ENCODE assay signal across 1 cellular context in the genomic region with DNA sequence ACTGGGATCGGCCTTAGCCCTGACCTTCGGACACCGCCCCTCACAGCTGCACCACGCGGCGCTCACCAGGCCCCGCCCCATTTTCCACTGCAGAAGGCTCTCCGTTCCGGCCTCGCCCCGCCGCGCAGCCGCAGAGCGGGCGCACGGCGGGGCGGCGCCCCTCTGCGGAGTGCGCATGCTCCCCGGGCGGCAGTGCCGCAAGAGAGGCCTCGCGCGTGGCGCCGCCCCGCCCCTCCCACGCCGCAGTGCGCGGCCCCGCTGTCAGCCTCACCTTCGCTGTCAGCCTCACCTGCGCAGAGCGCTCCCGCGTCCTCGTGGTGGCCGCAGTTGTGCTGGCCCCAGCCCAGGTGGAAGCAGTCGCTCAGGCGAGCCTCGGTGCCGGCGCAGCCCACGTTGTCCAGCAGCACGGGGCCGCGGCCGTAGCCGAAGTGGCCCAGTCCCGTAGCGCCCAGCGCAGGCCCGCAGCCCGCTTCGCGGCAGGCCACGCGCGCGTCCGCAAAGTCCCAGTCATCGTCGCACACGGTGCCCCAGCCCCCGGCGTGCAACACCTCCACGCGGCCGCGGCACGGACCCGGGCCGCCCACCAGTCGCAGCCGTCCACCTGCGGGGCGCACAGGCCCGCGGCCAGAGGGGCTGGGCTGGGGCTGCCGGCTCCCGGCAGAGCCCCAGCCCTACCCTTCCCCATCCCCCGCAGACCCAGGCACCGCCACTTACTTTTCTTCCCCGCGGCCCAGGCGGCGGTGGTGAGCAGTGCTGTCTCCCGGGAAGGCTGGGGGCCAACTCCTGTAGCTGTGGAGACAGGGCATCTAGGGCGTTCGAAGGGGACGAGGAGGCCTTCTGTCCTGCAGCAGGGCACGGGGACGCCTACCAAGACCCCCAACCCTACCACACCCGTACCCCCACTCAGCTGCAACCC.
TF ChIP-seq lines count a peak whose summit lies in the region.

No MANE protein-coding gene starts in this region.

TF ChIP-seq in K562, 482 proteins besides CTCF, POLR2A, EP300 and RAD21 (continued from another document and continues in another):
- TF ChIP-seq, protein P1, sequence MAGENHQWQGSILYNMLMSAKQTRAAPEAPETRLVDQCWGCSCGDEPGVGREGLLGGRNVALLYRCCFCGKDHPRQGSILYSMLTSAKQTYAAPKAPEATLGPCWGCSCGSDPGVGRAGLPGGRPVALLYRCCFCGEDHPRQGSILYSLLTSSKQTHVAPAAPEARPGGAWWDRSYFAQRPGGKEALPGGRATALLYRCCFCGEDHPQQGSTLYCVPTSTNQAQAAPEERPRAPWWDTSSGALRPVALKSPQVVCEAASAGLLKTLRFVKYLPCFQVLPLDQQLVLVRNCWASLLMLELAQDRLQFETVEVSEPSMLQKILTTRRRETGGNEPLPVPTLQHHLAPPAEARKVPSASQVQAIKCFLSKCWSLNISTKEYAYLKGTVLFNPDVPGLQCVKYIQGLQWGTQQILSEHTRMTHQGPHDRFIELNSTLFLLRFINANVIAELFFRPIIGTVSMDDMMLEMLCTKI (IDR thresholded peaks at IDR 0.05; ENCODE audit: partially characterized antibody) = no peak
- TF ChIP-seq STAT5A (IDR thresholded peaks at IDR 0.05; ENCODE audit: borderline replicate concordance, low read length) (no peak; the same call in 1 of the 2 replicates), ARID2 (IDR thresholded peaks at IDR 0.05) (no peak), CCAR2 (IDR thresholded peaks at IDR 0.05; ENCODE audit: low read depth, low read length) (no peak), RHOXF2B (CRISPR knock-in tag; conservative IDR thresholded peaks at IDR 0.05) (peak; percentile 63; the same call in 1 of the 2 replicates), BHLHE40 (IDR thresholded peaks at IDR 0.05; ENCODE audit: low read length) (no peak), MAZ (CRISPR knock-in tag; conservative IDR thresholded peaks at IDR 0.05 in 1 of 2, IDR thresholded peaks at IDR 0.05 in 1 of 2) (peak; percentile 84 to 95), RFX5 (IDR thresholded peaks at IDR 0.05; ENCODE audit: low read depth, low read length) (no peak), NRF1 (conservative IDR thresholded peaks at IDR 0.05 in 1 of 2, IDR thresholded peaks at IDR 0.05 in 1 of 2) (peak; percentile 98), ZNF184 (CRISPR knock-in tag; IDR thresholded peaks at IDR 0.05) (no peak), HOXB6 (CRISPR knock-in tag; IDR thresholded peaks at IDR 0.05; ENCODE audit: borderline replicate concordance) (no peak), ELF2 (CRISPR knock-in tag; IDR thresholded peaks at IDR 0.05) (peak; percentile 70), HEY1 (CRISPR knock-in tag; IDR thresholded peaks at IDR 0.05; ENCODE audit: borderline replicate concordance) (no peak), MIER1 (IDR thresholded peaks at IDR 0.05; ENCODE audit: low read depth) (no peak), ZNF232 (CRISPR knock-in tag; IDR thresholded peaks at IDR 0.05) (no peak), NFE2L1 (tag; IDR thresholded peaks at IDR 0.05; ENCODE audit: borderline replicate concordance, low read depth) (no peak), TEAD1 (CRISPR knock-in tag; IDR thresholded peaks at IDR 0.05) (peak; percentile 47 to 88; a peak in 2 of 4 replicates), RBM34 (IDR thresholded peaks at IDR 0.05; ENCODE audit: borderline replicate concordance, insufficient read depth, low read length) (0 out of 2 replicates have a peak, but pooled peaks have one; percentile 90), CHD1 (IDR thresholded peaks at IDR 0.05; ENCODE audit: low read length) (peak; percentile 63), KLF16 (IDR thresholded peaks at IDR 0.05) (no peak), KHSRP (IDR thresholded peaks at IDR 0.05) (no peak), ETS2 (tag; IDR thresholded peaks at IDR 0.05; ENCODE audit: borderline replicate concordance, poor library complexity, severe bottlenecking) (no peak), TAF9B (IDR thresholded peaks at IDR 0.05; ENCODE audit: partially characterized antibody) (no peak), ESRRA (IDR thresholded peaks at IDR 0.05; ENCODE audit: borderline replicate concordance, low read depth) (no peak; the same call in 1 of the 2 replicates), PHF21A (IDR thresholded peaks at IDR 0.05; ENCODE audit: borderline replicate concordance, low read depth) (no peak), ZSCAN29 (IDR thresholded peaks at IDR 0.05) (no peak), NFRKB (IDR thresholded peaks at IDR 0.05; ENCODE audit: low read depth) (no peak; the same call in 1 of the 2 replicates), COPS2 (conservative IDR thresholded peaks at IDR 0.05) (no peak), MAFG (tag; conservative IDR thresholded peaks at IDR 0.05) (no peak), ZNF274 (IDR thresholded peaks at IDR 0.05; ENCODE audit: borderline replicate concordance, low read depth, low read length) (peak; percentile 31; the same call in 1 of the 2 replicates), HNRNPLL (IDR thresholded peaks at IDR 0.05; ENCODE audit: low read depth, low read length, poor library complexity, severe bottlenecking) (peak; percentile 25), NCOA4 (IDR thresholded peaks at IDR 0.05; ENCODE audit: partially characterized antibody) (no peak), HNRNPH1 (optimal IDR thresholded peaks at IDR 0.05; ENCODE audit: low read depth, low read length) (no peak)
- TF ChIP-seq, protein P2, sequence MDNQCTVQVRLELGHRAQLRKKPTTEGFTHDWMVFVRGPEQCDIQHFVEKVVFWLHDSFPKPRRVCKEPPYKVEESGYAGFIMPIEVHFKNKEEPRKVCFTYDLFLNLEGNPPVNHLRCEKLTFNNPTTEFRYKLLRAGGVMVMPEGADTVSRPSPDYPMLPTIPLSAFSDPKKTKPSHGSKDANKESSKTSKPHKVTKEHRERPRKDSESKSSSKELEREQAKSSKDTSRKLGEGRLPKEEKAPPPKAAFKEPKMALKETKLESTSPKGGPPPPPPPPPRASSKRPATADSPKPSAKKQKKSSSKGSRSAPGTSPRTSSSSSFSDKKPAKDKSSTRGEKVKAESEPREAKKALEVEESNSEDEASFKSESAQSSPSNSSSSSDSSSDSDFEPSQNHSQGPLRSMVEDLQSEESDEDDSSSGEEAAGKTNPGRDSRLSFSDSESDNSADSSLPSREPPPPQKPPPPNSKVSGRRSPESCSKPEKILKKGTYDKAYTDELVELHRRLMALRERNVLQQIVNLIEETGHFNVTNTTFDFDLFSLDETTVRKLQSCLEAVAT (IDR thresholded peaks at IDR 0.05) = no peak
- TF ChIP-seq, protein P3, sequence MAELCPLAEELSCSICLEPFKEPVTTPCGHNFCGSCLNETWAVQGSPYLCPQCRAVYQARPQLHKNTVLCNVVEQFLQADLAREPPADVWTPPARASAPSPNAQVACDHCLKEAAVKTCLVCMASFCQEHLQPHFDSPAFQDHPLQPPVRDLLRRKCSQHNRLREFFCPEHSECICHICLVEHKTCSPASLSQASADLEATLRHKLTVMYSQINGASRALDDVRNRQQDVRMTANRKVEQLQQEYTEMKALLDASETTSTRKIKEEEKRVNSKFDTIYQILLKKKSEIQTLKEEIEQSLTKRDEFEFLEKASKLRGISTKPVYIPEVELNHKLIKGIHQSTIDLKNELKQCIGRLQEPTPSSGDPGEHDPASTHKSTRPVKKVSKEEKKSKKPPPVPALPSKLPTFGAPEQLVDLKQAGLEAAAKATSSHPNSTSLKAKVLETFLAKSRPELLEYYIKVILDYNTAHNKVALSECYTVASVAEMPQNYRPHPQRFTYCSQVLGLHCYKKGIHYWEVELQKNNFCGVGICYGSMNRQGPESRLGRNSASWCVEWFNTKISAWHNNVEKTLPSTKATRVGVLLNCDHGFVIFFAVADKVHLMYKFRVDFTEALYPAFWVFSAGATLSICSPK (IDR thresholded peaks at IDR 0.05; ENCODE audit: borderline replicate concordance) = no peak
- TF ChIP-seq, protein P4, sequence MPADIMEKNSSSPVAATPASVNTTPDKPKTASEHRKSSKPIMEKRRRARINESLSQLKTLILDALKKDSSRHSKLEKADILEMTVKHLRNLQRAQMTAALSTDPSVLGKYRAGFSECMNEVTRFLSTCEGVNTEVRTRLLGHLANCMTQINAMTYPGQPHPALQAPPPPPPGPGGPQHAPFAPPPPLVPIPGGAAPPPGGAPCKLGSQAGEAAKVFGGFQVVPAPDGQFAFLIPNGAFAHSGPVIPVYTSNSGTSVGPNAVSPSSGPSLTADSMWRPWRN (IDR thresholded peaks at IDR 0.05; ENCODE audit: low read depth) = no peak
- TF ChIP-seq, protein P5, sequence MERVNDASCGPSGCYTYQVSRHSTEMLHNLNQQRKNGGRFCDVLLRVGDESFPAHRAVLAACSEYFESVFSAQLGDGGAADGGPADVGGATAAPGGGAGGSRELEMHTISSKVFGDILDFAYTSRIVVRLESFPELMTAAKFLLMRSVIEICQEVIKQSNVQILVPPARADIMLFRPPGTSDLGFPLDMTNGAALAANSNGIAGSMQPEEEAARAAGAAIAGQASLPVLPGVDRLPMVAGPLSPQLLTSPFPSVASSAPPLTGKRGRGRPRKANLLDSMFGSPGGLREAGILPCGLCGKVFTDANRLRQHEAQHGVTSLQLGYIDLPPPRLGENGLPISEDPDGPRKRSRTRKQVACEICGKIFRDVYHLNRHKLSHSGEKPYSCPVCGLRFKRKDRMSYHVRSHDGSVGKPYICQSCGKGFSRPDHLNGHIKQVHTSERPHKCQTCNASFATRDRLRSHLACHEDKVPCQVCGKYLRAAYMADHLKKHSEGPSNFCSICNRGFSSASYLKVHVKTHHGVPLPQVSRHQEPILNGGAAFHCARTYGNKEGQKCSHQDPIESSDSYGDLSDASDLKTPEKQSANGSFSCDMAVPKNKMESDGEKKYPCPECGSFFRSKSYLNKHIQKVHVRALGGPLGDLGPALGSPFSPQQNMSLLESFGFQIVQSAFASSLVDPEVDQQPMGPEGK (CRISPR knock-in tag; IDR thresholded peaks at IDR 0.05; ENCODE audit: borderline replicate concordance) = no peak
- TF ChIP-seq, protein P6, sequence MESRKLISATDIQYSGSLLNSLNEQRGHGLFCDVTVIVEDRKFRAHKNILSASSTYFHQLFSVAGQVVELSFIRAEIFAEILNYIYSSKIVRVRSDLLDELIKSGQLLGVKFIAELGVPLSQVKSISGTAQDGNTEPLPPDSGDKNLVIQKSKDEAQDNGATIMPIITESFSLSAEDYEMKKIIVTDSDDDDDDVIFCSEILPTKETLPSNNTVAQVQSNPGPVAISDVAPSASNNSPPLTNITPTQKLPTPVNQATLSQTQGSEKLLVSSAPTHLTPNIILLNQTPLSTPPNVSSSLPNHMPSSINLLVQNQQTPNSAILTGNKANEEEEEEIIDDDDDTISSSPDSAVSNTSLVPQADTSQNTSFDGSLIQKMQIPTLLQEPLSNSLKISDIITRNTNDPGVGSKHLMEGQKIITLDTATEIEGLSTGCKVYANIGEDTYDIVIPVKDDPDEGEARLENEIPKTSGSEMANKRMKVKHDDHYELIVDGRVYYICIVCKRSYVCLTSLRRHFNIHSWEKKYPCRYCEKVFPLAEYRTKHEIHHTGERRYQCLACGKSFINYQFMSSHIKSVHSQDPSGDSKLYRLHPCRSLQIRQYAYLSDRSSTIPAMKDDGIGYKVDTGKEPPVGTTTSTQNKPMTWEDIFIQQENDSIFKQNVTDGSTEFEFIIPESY (CRISPR knock-in tag; IDR thresholded peaks at IDR 0.05) = peak; percentile 60; the same call in 1 of the 2 replicates
- TF ChIP-seq, protein P7, sequence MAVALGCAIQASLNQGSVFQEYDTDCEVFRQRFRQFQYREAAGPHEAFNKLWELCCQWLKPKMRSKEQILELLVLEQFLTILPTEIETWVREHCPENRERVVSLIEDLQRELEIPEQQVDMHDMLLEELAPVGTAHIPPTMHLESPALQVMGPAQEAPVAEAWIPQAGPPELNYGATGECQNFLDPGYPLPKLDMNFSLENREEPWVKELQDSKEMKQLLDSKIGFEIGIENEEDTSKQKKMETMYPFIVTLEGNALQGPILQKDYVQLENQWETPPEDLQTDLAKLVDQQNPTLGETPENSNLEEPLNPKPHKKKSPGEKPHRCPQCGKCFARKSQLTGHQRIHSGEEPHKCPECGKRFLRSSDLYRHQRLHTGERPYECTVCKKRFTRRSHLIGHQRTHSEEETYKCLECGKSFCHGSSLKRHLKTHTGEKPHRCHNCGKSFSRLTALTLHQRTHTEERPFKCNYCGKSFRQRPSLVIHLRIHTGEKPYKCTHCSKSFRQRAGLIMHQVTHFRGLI (CRISPR knock-in tag; IDR thresholded peaks at IDR 0.05) = no peak
- TF ChIP-seq, protein P8, sequence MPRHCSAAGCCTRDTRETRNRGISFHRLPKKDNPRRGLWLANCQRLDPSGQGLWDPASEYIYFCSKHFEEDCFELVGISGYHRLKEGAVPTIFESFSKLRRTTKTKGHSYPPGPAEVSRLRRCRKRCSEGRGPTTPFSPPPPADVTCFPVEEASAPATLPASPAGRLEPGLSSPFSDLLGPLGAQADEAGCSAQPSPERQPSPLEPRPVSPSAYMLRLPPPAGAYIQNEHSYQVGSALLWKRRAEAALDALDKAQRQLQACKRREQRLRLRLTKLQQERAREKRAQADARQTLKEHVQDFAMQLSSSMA (CRISPR knock-in tag; IDR thresholded peaks at IDR 0.05) = peak; percentile 61; the same call in 1 of the 2 replicates
- TF ChIP-seq, protein P9, sequence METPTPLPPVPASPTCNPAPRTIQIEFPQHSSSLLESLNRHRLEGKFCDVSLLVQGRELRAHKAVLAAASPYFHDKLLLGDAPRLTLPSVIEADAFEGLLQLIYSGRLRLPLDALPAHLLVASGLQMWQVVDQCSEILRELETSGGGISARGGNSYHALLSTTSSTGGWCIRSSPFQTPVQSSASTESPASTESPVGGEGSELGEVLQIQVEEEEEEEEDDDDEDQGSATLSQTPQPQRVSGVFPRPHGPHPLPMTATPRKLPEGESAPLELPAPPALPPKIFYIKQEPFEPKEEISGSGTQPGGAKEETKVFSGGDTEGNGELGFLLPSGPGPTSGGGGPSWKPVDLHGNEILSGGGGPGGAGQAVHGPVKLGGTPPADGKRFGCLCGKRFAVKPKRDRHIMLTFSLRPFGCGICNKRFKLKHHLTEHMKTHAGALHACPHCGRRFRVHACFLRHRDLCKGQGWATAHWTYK (CRISPR knock-in tag; IDR thresholded peaks at IDR 0.05) = peak; percentile 93
- TF ChIP-seq, protein P10, sequence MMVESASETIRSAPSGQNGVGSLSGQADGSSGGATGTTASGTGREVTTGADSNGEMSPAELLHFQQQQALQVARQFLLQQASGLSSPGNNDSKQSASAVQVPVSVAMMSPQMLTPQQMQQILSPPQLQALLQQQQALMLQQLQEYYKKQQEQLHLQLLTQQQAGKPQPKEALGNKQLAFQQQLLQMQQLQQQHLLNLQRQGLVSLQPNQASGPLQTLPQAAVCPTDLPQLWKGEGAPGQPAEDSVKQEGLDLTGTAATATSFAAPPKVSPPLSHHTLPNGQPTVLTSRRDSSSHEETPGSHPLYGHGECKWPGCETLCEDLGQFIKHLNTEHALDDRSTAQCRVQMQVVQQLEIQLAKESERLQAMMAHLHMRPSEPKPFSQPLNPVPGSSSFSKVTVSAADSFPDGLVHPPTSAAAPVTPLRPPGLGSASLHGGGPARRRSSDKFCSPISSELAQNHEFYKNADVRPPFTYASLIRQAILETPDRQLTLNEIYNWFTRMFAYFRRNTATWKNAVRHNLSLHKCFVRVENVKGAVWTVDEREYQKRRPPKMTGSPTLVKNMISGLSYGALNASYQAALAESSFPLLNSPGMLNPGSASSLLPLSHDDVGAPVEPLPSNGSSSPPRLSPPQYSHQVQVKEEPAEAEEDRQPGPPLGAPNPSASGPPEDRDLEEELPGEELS (CRISPR knock-in tag; IDR thresholded peaks at IDR 0.05; ENCODE audit: borderline replicate concordance) = peak; percentile 87; the same call in 1 of the 2 replicates
